Comparison of ENCODE assay signal across 18 cellular contexts in genomic region chr3:186691676-186692075, GRCh38. TPM values are rescaled to one million over a fixed set of nuclear protein-coding genes. Genes with fewer than 3 reads are reported as not detected.
DNase-seq lines count a peak whose midpoint lies in the region; ATAC-seq and TF ChIP-seq lines count a peak whose summit lies in the region.
"Had no signal": no experiment of that assay in that cellular context is flagged by ENCODE, and none has a peak within 500 bp of the region (broad histone marks: within the 10 kb centered on the region; RNA-seq: fewer than 3 reads in every experiment).

No MANE protein-coding gene starts in this region.

- H3K4me1 Mint-ChIP-seq in MCF 10A (ENCODE audit: insufficient read depth, unreplicated experiment) (no peaks in the 10 kb centered on the region), Calu3 (ENCODE audit: low read depth, unreplicated experiment) (no peaks in the 10 kb centered on the region)
- H3K4me1 Mint-ChIP-seq: H9 had no signal

- DNase-seq in M059J (ENCODE audit: low read depth), result peak; percentile 9
- DNase-seq in MCF 10A (ENCODE audit: unreplicated experiment), result peak; percentile 40
- DNase-seq in epithelial cell of esophagus (ENCODE audit: low read depth), result peak; percentile 26
- DNase-seq in activated naive CD4-positive, alpha-beta T cell (lab: John Stamatoyannopoulos, UW), result no peak
- no peak for DNase-seq in left colon
- DNase-seq in Calu3, result no peak
- DNase-seq: ACHN; BE2C; Caco-2; CD4-positive, alpha-beta T cell; DMS153; DMS79; GF-D8; H9 had no signal

- CTCF ChIA-PET in MCF 10A (lab: Yijun Ruan, JAX) (no interaction called here), Calu3 (lab: Charles Lee) (no interaction called here)

- POLR2A ChIA-PET in MCF 10A (lab: Yijun Ruan, JAX), result interaction anchor here (0.7 to 2.4 kb wide), 2 partner anchors 48 to 92 kb away, joined by 3 to 13 read pairs; partner anchors contain the start of gene EIF4A2

- ATAC-seq in left colon (no peak), HG03520 (IDR thresholded peaks at IDR 0.05; ENCODE audit: unreplicated experiment) (no peak)
- ATAC-seq: GM12878 had no signal

- H3K27me3 Mint-ChIP-seq in MCF 10A (ENCODE audit: insufficient read depth, unreplicated experiment) (no peaks in the 10 kb centered on the region), Calu3 (ENCODE audit: unreplicated experiment) (no peaks in the 10 kb centered on the region)

- TF ChIP-seq CTCF in MCF 10A (IDR thresholded peaks at IDR 0.05; ENCODE audit: unreplicated experiment) (no peak), epithelial cell of esophagus (IDR thresholded peaks at IDR 0.05; ENCODE audit: insufficient read depth, low read depth, low read length, missing control alignments) (no peak), Calu3 (IDR thresholded peaks at IDR 0.05; ENCODE audit: unreplicated experiment) (no peak)

- H3K4me3 Mint-ChIP-seq in MCF 10A (ENCODE audit: unreplicated experiment) (no peak overlapping the region), Calu3 (ENCODE audit: low read depth, unreplicated experiment) (no peak overlapping the region)
- H3K4me3 Mint-ChIP-seq: CD4-positive, alpha-beta T cell; H9 had no signal

- H3K27ac Mint-ChIP-seq in MCF 10A (ENCODE audit: low read depth, unreplicated experiment) (peak overlapping the region; percentile 44), Calu3 (ENCODE audit: unreplicated experiment) (no peak overlapping the region)
- H3K27ac Mint-ChIP-seq: CD4-positive, alpha-beta T cell; H9 had no signal

- H3K36me3 Mint-ChIP-seq in MCF 10A (ENCODE audit: insufficient read depth, unreplicated experiment), result no peaks in the 10 kb centered on the region
- H3K36me3 Mint-ChIP-seq in Calu3 (ENCODE audit: insufficient read depth, unreplicated experiment), result no peaks in the 10 kb centered on the region

- no peak overlapping the region for H3K4me3 ChIP-seq in epithelial cell of esophagus (ENCODE audit: low read length)
- H3K4me3 ChIP-seq: GM12878 had no signal

- intact Hi-C loops in MCF 10A (cut with micrococcal nuclease), result no loop called here
- intact Hi-C loops in left colon (cut with DNase I, micrococcal nuclease), result no loop called here
- intact Hi-C loops in Calu3 (cut with micrococcal nuclease; ENCODE audit: unreplicated experiment), result loop anchor here (10.0 kb wide), 1 partner anchor 53 kb away; no protein-coding TSS in a partner anchor

- H3K9me3 Mint-ChIP-seq in MCF 10A (ENCODE audit: unreplicated experiment) (peaks cover 11% of the 10 kb centered on the region), Calu3 (ENCODE audit: low read depth, unreplicated experiment) (peaks cover 2% of the 10 kb centered on the region)
- H3K9me3 Mint-ChIP-seq: CD4-positive, alpha-beta T cell had no signal

- BruUV-seq in MCF 10A (replicated peaks; lab: Mats Ljungman, UMichigan), result no TSS peak
- BruUV-seq in Calu3 (replicated peaks; lab: Mats Ljungman, UMichigan), result no TSS peak

RNA-seq across cellular contexts. Expression of gene KNG1, which starts 25.5 kb away (rescaled TPM):
- total RNA-seq in M059J (2014; rRNA removed; shearing (Covaris generic)), result not detected in 2 replicates
- not detected in 2 replicates for total RNA-seq in MCF 10A (2022)
- 1 to 10 TPM; 2.3 to 3.6 TPM for total RNA-seq in left colon
- not detected in 2 replicates for total RNA-seq in Calu3 (2022)
- total RNA-seq: CD4-positive, alpha-beta T cell; Daoy; H1; H9 had no signal

RNA-seq across cellular contexts. Expression of gene HRG, which starts 25.9 kb away (rescaled TPM):
- not detected in 2 replicates for total RNA-seq in M059J (2014; rRNA removed; shearing (Covaris generic))
- total RNA-seq in MCF 10A (2022) (0.16 and 0.20 TPM in 2 replicates), left colon (not detected), Calu3 (2022) (0.17 and 0.40 TPM in 2 replicates)
- total RNA-seq: Caco-2; CD4-positive, alpha-beta T cell; Daoy; H9 had no signal

RNA-seq across cellular contexts. Expression of gene FETUB, which starts 51.5 kb away (rescaled TPM):
- not detected in 2 replicates for total RNA-seq in M059J (2014; rRNA removed; shearing (Covaris generic))
- total RNA-seq in MCF 10A (2022) (0.47 TPM in 1 of 2 replicates, not detected in the other), left colon (not detected), Calu3 (2022) (not detected in 2 replicates)
- total RNA-seq: Caco-2; CD4-positive, alpha-beta T cell; Daoy; GM12878; H1; H9 had no signal

Comparison
In these comparisons a context has a peak if more than half of its experiments do, and no peak if none do; other contexts are left out.
1. DNase-seq: peak in M059J (single experiment), MCF 10A (single experiment) and epithelial cell of esophagus (single experiment); none in activated naive CD4-positive, alpha-beta T cell (0 of 4), left colon (0 of 2) and Calu3 (single experiment).